Comparison of ENCODE assay signal across 14 cellular contexts in the genomic region with DNA sequence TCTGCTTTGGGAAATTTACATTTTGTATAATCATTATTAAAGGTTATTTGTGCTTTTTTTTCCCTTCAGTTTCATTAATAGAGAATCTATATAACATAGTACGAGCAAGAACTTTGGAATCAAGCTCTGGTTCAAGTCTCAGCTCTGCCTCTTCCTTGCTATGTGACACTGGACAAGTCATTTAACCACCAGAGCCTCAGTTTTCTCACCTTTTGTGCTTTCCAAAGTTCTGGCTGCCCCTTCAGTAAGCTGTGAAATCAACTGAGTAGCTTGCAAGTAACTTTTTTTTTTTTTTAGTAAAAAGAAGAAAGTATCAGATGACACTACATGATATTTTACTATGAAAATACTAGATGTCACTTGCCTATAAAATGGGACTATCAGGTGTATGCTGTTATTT.
A peak's percentile ranks its signal among the peaks of the same experiment; 100 is the strongest.
DNase-seq lines count a peak whose midpoint lies in the region; ATAC-seq and TF ChIP-seq lines count a peak whose summit lies in the region.
"Had no signal": no experiment of that assay in that cellular context is flagged by ENCODE, and none has a peak within 500 bp of the region (broad histone marks: within the 10 kb centered on the region; RNA-seq: fewer than 3 reads in every experiment).

No MANE protein-coding gene starts in this region.

- WGBS in gastroesophageal sphincter (ENCODE audit: low coverage in 1 of 2), 2 donors: 40 to 64% methylated on average over 1 of the region's 1 CpG

- no peak overlapping the region for H2AFZ ChIP-seq in osteoblast (ENCODE audit: low read length)

- H3K27ac ChIP-seq in Panc1 (ENCODE audit: low read length) (peak overlapping the region; percentile 31; the same call in 1 of the 2 replicates), foreskin keratinocyte (peak overlapping the region; percentile 77), osteoblast (ENCODE audit: low read depth, low read length) (peak overlapping the region; percentile 18), gastroesophageal sphincter (no peak overlapping the region)

- in situ Hi-C loops in Panc1 (cut with HindIII; ENCODE audit: low pct_unique_long_range_greater_than_20kb, low sequenced_read_pairs): no loop called here

- POLR2A ChIA-PET in Panc1 (lab: Charles Lee): no interaction called here

- no peaks in the 10 kb centered on the region for H4K20me1 ChIP-seq in osteoblast (ENCODE audit: insufficient read depth, low read length)

- TF ChIP-seq EP300 in gastroesophageal sphincter (IDR thresholded peaks at IDR 0.05): no peak

- peaks cover 4% of the 10 kb centered on the region for H3K27me3 Mint-ChIP-seq in HFFc6 (ENCODE audit: insufficient read depth)
- peaks cover 3% of the 10 kb centered on the region for H3K27me3 Mint-ChIP-seq in activated CD4-positive, alpha-beta T cell treated with anti-CD3 and anti-CD28 coated beads, Interleukin-2, amount 10 ng/mL, durations not matched to agents 24 days and 14 days

- no peak overlapping the region for H3K4me2 ChIP-seq in osteoblast (ENCODE audit: insufficient read depth, low read length)

- H3K4me3 Mint-ChIP-seq in HFFc6: no peak overlapping the region
- H3K4me3 Mint-ChIP-seq in activated CD4-positive, alpha-beta T cell treated with anti-CD3 and anti-CD28 coated beads, Interleukin-2, amount 10 ng/mL, durations not matched to agents 24 days and 14 days: no peak overlapping the region
- H3K4me3 Mint-ChIP-seq: CD8-positive, alpha-beta T cell had no signal

- no peak for TF ChIP-seq CTCF in HFFc6 (IDR thresholded peaks at IDR 0.05)
- TF ChIP-seq CTCF in Panc1 (IDR thresholded peaks at IDR 0.05): no peak
- no peak for TF ChIP-seq CTCF in foreskin keratinocyte (conservative IDR thresholded peaks at IDR 0.05)
- TF ChIP-seq CTCF in osteoblast (IDR thresholded peaks at IDR 0.05; ENCODE audit: extremely low read depth, low read depth, low read length): no peak
- no peak for TF ChIP-seq CTCF in gastroesophageal sphincter (IDR thresholded peaks at IDR 0.05)

- peak overlapping the region; percentile 94 for H3K27ac Mint-ChIP-seq in HFFc6
- H3K27ac Mint-ChIP-seq in activated CD4-positive, alpha-beta T cell treated with anti-CD3 and anti-CD28 coated beads, Interleukin-2, amount 10 ng/mL, durations not matched to agents 24 days and 14 days: no peak overlapping the region
- H3K27ac Mint-ChIP-seq: CD8-positive, alpha-beta T cell had no signal

- ATAC-seq in Panc1 (no peak), foreskin keratinocyte (no peak), HG03571 (IDR thresholded peaks at IDR 0.05; ENCODE audit: unreplicated experiment) (no peak), gastroesophageal sphincter (no peak)
- ATAC-seq: CD8-positive, alpha-beta T cell had no signal

- intact Hi-C loops in Panc1 (cut with micrococcal nuclease; ENCODE audit: unreplicated experiment): no loop called here
- intact Hi-C loops in activated CD4-positive, alpha-beta T cell treated with anti-CD3 and anti-CD28 coated beads, Interleukin-2, amount 10 ng/mL, durations not matched to agents 24 days and 14 days (cut with micrococcal nuclease): no loop called here

- H3K27me3 ChIP-seq in Panc1 (ENCODE audit: control insufficient read depth, insufficient read depth, low read length): no peaks in the 10 kb centered on the region
- no peaks in the 10 kb centered on the region for H3K27me3 ChIP-seq in foreskin keratinocyte
- H3K27me3 ChIP-seq in osteoblast (ENCODE audit: insufficient read depth, low read length): peaks cover 4% of the 10 kb centered on the region
- no peaks in the 10 kb centered on the region for H3K27me3 ChIP-seq in gastroesophageal sphincter

- DNase-seq in HFFc6 (no peak), Panc1 (ENCODE audit: low read depth, low spot score) (no peak), foreskin keratinocyte (no peak), osteoblast (ENCODE audit: insufficient read length, low spot score, missing footprints) (no peak)
- no peak for DNase-seq in activated CD4-positive, alpha-beta T cell treated with anti-CD3 and anti-CD28 coated beads, Interleukin-2, amount 10 ng/mL, durations not matched to agents 24 days and 14 days
- DNase-seq: CD8-positive, alpha-beta T cell; DND-41; GDM1; KBM-7; NCI-H1092 treated with DMSO at 0.1 percent for 48 hours; NCI-H187; NCI-H2171 had no signal

- no peak overlapping the region for H3K4me3 ChIP-seq in Panc1 (ENCODE audit: low read depth in 2 of 2, low read length in 2 of 2)
- H3K4me3 ChIP-seq in osteoblast (ENCODE audit: insufficient read depth, low read length): no peak overlapping the region
- H3K4me3 ChIP-seq in gastroesophageal sphincter: no peak overlapping the region

- H3K9me3 ChIP-seq in Panc1 (ENCODE audit: control insufficient read depth, insufficient read depth, low read depth, low read length) (no peaks in the 10 kb centered on the region), osteoblast (ENCODE audit: low read depth, low read length) (no peaks in the 10 kb centered on the region), gastroesophageal sphincter (no peaks in the 10 kb centered on the region)

- H3K36me3 Mint-ChIP-seq in HFFc6 (ENCODE audit: low read depth): no peaks in the 10 kb centered on the region; the same call in 1 of the 2 replicates
- H3K36me3 Mint-ChIP-seq in activated CD4-positive, alpha-beta T cell treated with anti-CD3 and anti-CD28 coated beads, Interleukin-2, amount 10 ng/mL, durations not matched to agents 24 days and 14 days (ENCODE audit: low read depth): no peaks in the 10 kb centered on the region
- H3K36me3 Mint-ChIP-seq: CD8-positive, alpha-beta T cell had no signal

- no TSS peak for BruUV-seq in Panc1 (replicated peaks; lab: Mats Ljungman, UMichigan)

- no peaks in the 10 kb centered on the region for H3K79me2 ChIP-seq in osteoblast (ENCODE audit: insufficient read depth, low read length)

- H3K9me3 Mint-ChIP-seq in HFFc6: no peaks in the 10 kb centered on the region
- H3K9me3 Mint-ChIP-seq in activated CD4-positive, alpha-beta T cell treated with anti-CD3 and anti-CD28 coated beads, Interleukin-2, amount 10 ng/mL, durations not matched to agents 24 days and 14 days: no peaks in the 10 kb centered on the region
- H3K9me3 Mint-ChIP-seq: CD8-positive, alpha-beta T cell had no signal

- H3K4me1 ChIP-seq in Panc1 (ENCODE audit: control insufficient read depth, insufficient read depth, low read length) (peaks cover 24% of the 10 kb centered on the region), foreskin keratinocyte (peaks cover 18% of the 10 kb centered on the region), osteoblast (ENCODE audit: insufficient read depth, low read length) (peaks cover 16% of the 10 kb centered on the region), gastroesophageal sphincter (peaks cover 0 to 3% (median 0%) of the 10 kb centered on the region in 3 donors)

- TF ChIP-seq POLR2A in gastroesophageal sphincter (IDR thresholded peaks at IDR 0.05): no peak

- CTCF ChIA-PET in Panc1 (lab: Charles Lee): interaction anchor here (0.5 kb wide), 1 partner anchor 10 kb away, joined by 5 read pairs; no protein-coding TSS in a partner anchor

- H3K4me1 Mint-ChIP-seq in HFFc6 (ENCODE audit: low read depth): peaks cover 50% of the 10 kb centered on the region
- peaks cover 3% of the 10 kb centered on the region for H3K4me1 Mint-ChIP-seq in activated CD4-positive, alpha-beta T cell treated with anti-CD3 and anti-CD28 coated beads, Interleukin-2, amount 10 ng/mL, durations not matched to agents 24 days and 14 days

- no peaks in the 10 kb centered on the region for H3K36me3 ChIP-seq in Panc1 (ENCODE audit: control insufficient read depth, insufficient read depth, low read length)
- H3K36me3 ChIP-seq in osteoblast (ENCODE audit: insufficient read depth, low read length): no peaks in the 10 kb centered on the region
- H3K36me3 ChIP-seq in gastroesophageal sphincter: no peaks in the 10 kb centered on the region

Comparison
In these comparisons a context has a peak if more than half of its experiments do, and no peak if none do; other contexts are left out.
1. H3K27ac ChIP-seq: peak in Panc1 (single experiment), foreskin keratinocyte (single experiment) and osteoblast (single experiment); none in gastroesophageal sphincter (0 of 4).